8 cellular contexts compared by ENCODE assay signal in genomic region chr9:41272879-41273548, GRCh38.
A peak's percentile ranks its signal among the peaks of the same experiment; 100 is the strongest.
DNase-seq lines count a peak whose midpoint lies in the region; ATAC-seq, FAIRE-seq and TF ChIP-seq lines count a peak whose summit lies in the region.
"Not testable (repeated sequence)": the region's sequence is repeated elsewhere in the genome, so short reads cannot be mapped to it uniquely, and the experiment has no call there.

No MANE protein-coding gene starts in this region.

- peak; percentile 63 for ATAC-seq in GM21717 (IDR thresholded peaks at IDR 0.05; ENCODE audit: unreplicated experiment)
- peak; percentile 24 for ATAC-seq in HG03460 (IDR thresholded peaks at IDR 0.05; ENCODE audit: unreplicated experiment)
- not testable (repeated sequence) for ATAC-seq in activated B cell treated with CpG ODN at 0.5 μM for 24 hours (ENCODE audit: low read depth); body of pancreas
- peak; percentile 19 to 62 for ATAC-seq in left cardiac atrium
- peak; percentile 27 to 45 (median 32) for ATAC-seq in pancreas

- H3K36me3 Mint-ChIP-seq in activated B cell treated with CpG ODN at 0.5 μM for 24 hours (ENCODE audit: low read depth) = not testable (repeated sequence)

- not testable (repeated sequence) for H3K36me3 ChIP-seq in body of pancreas (replicated peaks in 1 of 2; ENCODE audit: insufficient read depth in 1 of 2, low read depth in 2 of 2); pancreas; testis (ENCODE audit: low read depth, missing control alignments)

- TF ChIP-seq CTCF in GM12864 (IDR thresholded peaks at IDR 0.05; ENCODE audit: low read depth, low read length, missing control alignments); activated B cell treated with CpG ODN at 0.5 μM for 24 hours (IDR thresholded peaks at IDR 0.05); body of pancreas (IDR thresholded peaks at IDR 0.05); pancreas (IDR thresholded peaks at IDR 0.05); testis (IDR thresholded peaks at IDR 0.05): not testable (repeated sequence)

- POLR2A ChIA-PET in activated B cell treated with CpG ODN at 0.5 μM for 24 hours (lab: Charles Lee) = not testable (repeated sequence)

- DNase-seq in GM12864 (ENCODE audit: low read depth) = not testable (repeated sequence)
- DNase-seq in activated B cell treated with CpG ODN at 0.5 μM for 24 hours (peak; percentile 49), body of pancreas (peak in 3 of 4 donors; percentile 11 to 25 (median 13)), left cardiac atrium (peak; percentile 23), pancreas (peak in 4 of 6 donors; percentile 3 to 77 (median 48)), testis (peak; percentile 50)

- CTCF ChIA-PET in activated B cell treated with CpG ODN at 0.5 μM for 24 hours (lab: Charles Lee) = not testable (repeated sequence)

- not testable (repeated sequence) for FAIRE-seq in pancreas (lab: Jason Lieb, UNC)

- not testable (repeated sequence) for H3K27ac ChIP-seq in body of pancreas
- H3K27ac ChIP-seq in pancreas = peak overlapping the region in 2 of 4 donors; percentile 29 to 33
- H3K27ac ChIP-seq in testis = peak overlapping the region in 1 of 2 donors; percentile 48

- not testable (repeated sequence) for H3K9me3 Mint-ChIP-seq in activated B cell treated with CpG ODN at 0.5 μM for 24 hours

- peak overlapping the region; percentile 46 for H3K4me3 Mint-ChIP-seq in activated B cell treated with CpG ODN at 0.5 μM for 24 hours

- WGBS in body of pancreas, 2 donors = 4 to 10% methylated on average over 12 to 32 of the region's 49 CpGs
- WGBS in pancreas, 2 donors = 12 to 21% methylated on average over 19 to 37 of the region's 49 CpGs
- WGBS in testis, 2 donors = 1 to 3% methylated on average over 26 to 27 of the region's 49 CpGs

- not testable (repeated sequence) for H3K27ac Mint-ChIP-seq in activated B cell treated with CpG ODN at 0.5 μM for 24 hours

- H3K4me3 ChIP-seq in GM12864 (ENCODE audit: low read depth, low read length) (peak overlapping the region; percentile 63), body of pancreas (peak overlapping the region in 1 of 2 donors; percentile 4), pancreas (peak overlapping the region; percentile 18 to 38 (median 26)), testis (peak overlapping the region; percentile 42 to 53)

- not testable (repeated sequence) for H3K4me1 Mint-ChIP-seq in activated B cell treated with CpG ODN at 0.5 μM for 24 hours

- H3K27me3 ChIP-seq in body of pancreas, pancreas, testis: not testable (repeated sequence)

- not testable (repeated sequence) for H3K9me3 ChIP-seq in body of pancreas, pancreas, testis

- intact Hi-C loops in activated B cell treated with CpG ODN at 0.5 μM for 24 hours (cut with micrococcal nuclease); body of pancreas (cut with DNase I); left cardiac atrium (cut with DNase I); pancreas (cut with DNase I); testis (cut with DNase I; ENCODE audit: low total_unique reads): not testable (repeated sequence)

- H3K27me3 Mint-ChIP-seq in activated B cell treated with CpG ODN at 0.5 μM for 24 hours = not testable (repeated sequence)

- H3K4me1 ChIP-seq in body of pancreas, pancreas, testis: not testable (repeated sequence)

- not testable (repeated sequence) for TF ChIP-seq POLR2A in body of pancreas (IDR thresholded peaks at IDR 0.05); testis (IDR thresholded peaks at IDR 0.05)
